Comparison of ENCODE assay signal across 8 cellular contexts in the genomic region with DNA sequence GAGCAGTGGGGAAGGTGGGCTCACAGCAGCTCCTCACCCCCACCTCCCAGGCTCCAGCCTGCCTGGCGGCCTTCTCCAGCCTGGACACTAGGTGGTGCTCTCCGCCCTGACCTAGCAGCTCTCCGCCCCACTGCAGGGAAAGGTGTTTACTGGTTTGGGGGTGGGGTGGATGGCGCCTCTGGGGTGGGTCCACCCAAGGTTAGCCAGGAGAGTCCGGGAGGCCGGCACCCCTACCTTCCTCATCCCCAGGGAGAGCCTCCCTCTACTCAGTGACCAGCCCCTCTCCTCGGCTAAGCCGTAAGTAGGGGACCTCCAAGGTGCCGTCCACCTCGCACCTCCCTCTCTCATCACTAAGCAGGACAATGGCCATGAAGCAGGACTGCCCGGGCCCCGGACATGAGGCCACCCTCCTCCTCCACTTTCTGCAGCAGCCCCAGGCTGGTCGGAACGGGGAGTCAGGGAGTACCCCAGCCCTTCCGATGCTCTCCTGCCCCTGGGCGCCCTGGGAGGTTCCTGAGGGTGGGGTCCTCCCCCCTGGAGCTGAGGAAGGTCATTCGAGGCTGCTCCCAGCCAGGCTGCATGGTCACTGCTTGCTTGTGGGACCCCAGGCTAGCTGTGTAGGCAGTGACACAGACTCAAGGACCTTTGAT.
DNase-seq lines count a peak whose midpoint lies in the region; ATAC-seq, FAIRE-seq and TF ChIP-seq lines count a peak whose summit lies in the region.

No MANE protein-coding gene starts in this region.

- H3K9me3 ChIP-seq in CD4-positive, alpha-beta memory T cell (ENCODE audit: control insufficient read depth in 1 of 2, low read length in 2 of 2) = no peaks in the 10 kb centered on the region
- H3K9me3 ChIP-seq in pancreas (no peaks in the 10 kb centered on the region), vagina (no peaks in the 10 kb centered on the region)

- H3K4me1 Mint-ChIP-seq in CD4-positive, alpha-beta memory T cell = peaks cover 0 to 6% (median 5%) of the 10 kb centered on the region in 4 donors

- peak; percentile 87 for TF ChIP-seq CTCF in RWPE1 (conservative IDR thresholded peaks at IDR 0.05; ENCODE audit: low read depth)
- peak; percentile 55 to 76 (median 66) for TF ChIP-seq CTCF in pancreas (IDR thresholded peaks at IDR 0.05)
- peak; percentile 36 to 55 (median 49) for TF ChIP-seq CTCF in vagina (IDR thresholded peaks at IDR 0.05)

- DNase-seq in CD4-positive, alpha-beta memory T cell = peak; percentile 52 to 61 (median 58)
- peak; percentile 60 for DNase-seq in HK-2 (ENCODE audit: unreplicated experiment)
- peak; percentile 71 for DNase-seq in RWPE1 (ENCODE audit: low spot score)
- DNase-seq in activated naive CD4-positive, alpha-beta T cell treated with Interleukin-2 at 50 U/mL for 16 hours = peak; percentile 62
- peak; percentile 81 for DNase-seq in Right ventricle myocardium inferior (ENCODE audit: missing footprints)
- peak; percentile 34 to 77 (median 56) for DNase-seq in pancreas
- DNase-seq in vagina (ENCODE audit: extremely low spot score in 2 of 2) = no peak

- no peaks in the 10 kb centered on the region for H3K9me3 Mint-ChIP-seq in CD4-positive, alpha-beta memory T cell

- peak; percentile 57 for ATAC-seq in Right ventricle myocardium inferior
- ATAC-seq in pancreas = peak; percentile 51 to 83 (median 76)
- no peak for ATAC-seq in HG02642 (IDR thresholded peaks at IDR 0.05; ENCODE audit: poor library complexity, unreplicated experiment)

- no peak for FAIRE-seq in pancreas (lab: Jason Lieb, UNC)

- H3K4me1 ChIP-seq in CD4-positive, alpha-beta memory T cell (ENCODE audit: insufficient read depth, low read length) = peaks cover 10% of the 10 kb centered on the region
- no peaks in the 10 kb centered on the region for H3K4me1 ChIP-seq in pancreas
- H3K4me1 ChIP-seq in vagina = peaks cover 11% of the 10 kb centered on the region

- WGBS in pancreas, 2 donors = 9% methylated on average over 15 to 17 of the region's 17 CpGs

- POLR2A ChIA-PET in CD4-positive, alpha-beta memory T cell (lab: Charles Lee; ENCODE audit: partially characterized antibody) = interaction anchor here (0.8 to 3.7 kb wide), 7 partner anchors 10 to 695 kb away, joined by 3 to 36 read pairs (median 6); no protein-coding TSS in a partner anchor
- POLR2A ChIA-PET in RWPE1 (lab: Yijun Ruan, JAX; ENCODE audit: low non-redundant PET) = no interaction called here

- no peaks in the 10 kb centered on the region for H3K36me3 ChIP-seq in CD4-positive, alpha-beta memory T cell (ENCODE audit: insufficient read depth, low read length)
- H3K36me3 ChIP-seq in pancreas (no peaks in the 10 kb centered on the region), vagina (no peaks in the 10 kb centered on the region)

- intact Hi-C loops in CD4-positive, alpha-beta memory T cell (cut with micrococcal nuclease) = no loop called here
- intact Hi-C loops in Right ventricle myocardium inferior (cut with DNase I) = loop anchor here (5.0 kb wide), 1 partner anchor 233 kb away; no protein-coding TSS in a partner anchor
- intact Hi-C loops in pancreas (cut with DNase I) = loop anchor here in 2 of 3 donors (5.0 to 10.0 kb wide), 3 partner anchors 83 to 675 kb away; no protein-coding TSS in a partner anchor
- intact Hi-C loops in vagina (cut with DNase I) = no loop called here

- H3K27me3 ChIP-seq in CD4-positive, alpha-beta memory T cell (ENCODE audit: insufficient read depth, low read length) = no peaks in the 10 kb centered on the region
- no peaks in the 10 kb centered on the region for H3K27me3 ChIP-seq in pancreas
- H3K27me3 ChIP-seq in vagina = no peaks in the 10 kb centered on the region

- H3K27ac ChIP-seq in CD4-positive, alpha-beta memory T cell (ENCODE audit: low read depth, low read length) = no peak overlapping the region
- H3K27ac ChIP-seq in RWPE1 = no peak overlapping the region
- no peak overlapping the region for H3K27ac ChIP-seq in pancreas
- no peak overlapping the region for H3K27ac ChIP-seq in vagina

- H3K27ac Mint-ChIP-seq in CD4-positive, alpha-beta memory T cell = no peak overlapping the region

- no peaks in the 10 kb centered on the region for H3K36me3 Mint-ChIP-seq in CD4-positive, alpha-beta memory T cell

- no peak overlapping the region for H3K4me3 ChIP-seq in CD4-positive, alpha-beta memory T cell (ENCODE audit: low read length in 2 of 2)
- H3K4me3 ChIP-seq in pancreas (peak overlapping the region in 1 of 4 donors; percentile 18), vagina (peak overlapping the region in 1 of 2 donors; percentile 17)

- no peak for TF ChIP-seq POLR2A in vagina (IDR thresholded peaks at IDR 0.05)

- peak overlapping the region; percentile 10 to 71 (median 54) for H3K4me3 Mint-ChIP-seq in CD4-positive, alpha-beta memory T cell

- no peaks in the 10 kb centered on the region for H3K27me3 Mint-ChIP-seq in CD4-positive, alpha-beta memory T cell

- CTCF ChIA-PET in CD4-positive, alpha-beta memory T cell (lab: Charles Lee; ENCODE audit: partially characterized antibody) = interaction anchor here (0.7 to 13.8 kb wide), 26 partner anchors 9 to 280 kb away, joined by 3 to 468 read pairs (median 6); no protein-coding TSS in a partner anchor
- CTCF ChIA-PET in RWPE1 (lab: Yijun Ruan, JAX) = interaction anchor here (0.6 to 9.5 kb wide), 26 partner anchors 9 to 1301 kb away, joined by 3 to 289 read pairs (median 3); partner anchors contain the start of gene VAMP3

Comparison
In these comparisons a context has a peak if more than half of its experiments do, and no peak if none do; other contexts are left out.
1. DNase-seq: peak in CD4-positive, alpha-beta memory T cell (5 of 5), HK-2 (single experiment), RWPE1 (single experiment), activated naive CD4-positive, alpha-beta T cell treated with Interleukin-2 at 50 U/mL for 16 hours (single experiment), Right ventricle myocardium inferior (single experiment) and pancreas (6 of 6); none in vagina (0 of 2).
2. intact Hi-C loops: an anchor here in Right ventricle myocardium inferior (5.0 kb wide) and pancreas (5.0 to 10.0 kb wide); none called in CD4-positive, alpha-beta memory T cell and vagina.
3. Peak in every context shown above with its lines, with median percentiles within 50 percentile points of each other: CTCF ChIP-seq.